In genomic region chr3:59877263-59877662, GRCh38 we compare ENCODE assay signal across 24 cellular contexts.
"Had no signal": no experiment of that assay in that cellular context is flagged by ENCODE, and none has a peak within 500 bp of the region (broad histone marks: within the 10 kb centered on the region; RNA-seq: fewer than 3 reads in every experiment).

No MANE protein-coding gene starts in this region.

- H3K4me3 ChIP-seq: left ventricle myocardium inferior, lung, neural progenitor cell, right atrium auricular region, right lobe of liver, skin epidermis, suprapubic skin, thoracic aorta, tibial nerve, upper lobe of left lung, vagina had no signal

- FAIRE-seq: islet of Langerhans had no signal

- H3K27me3 ChIP-seq: neural progenitor cell, neutrophil, right atrium auricular region, right lobe of liver, suprapubic skin, tibial nerve, upper lobe of left lung, vagina had no signal

- H3K27ac ChIP-seq: left ventricle myocardium inferior, neural progenitor cell, neutrophil, right atrium auricular region, right lobe of liver, skin epidermis, suprapubic skin, thoracic aorta, tibial nerve, upper lobe of left lung, vagina had no signal

- H3K9me3 ChIP-seq: left ventricle myocardium inferior, neutrophil, right atrium auricular region, right lobe of liver, suprapubic skin, thoracic aorta, tibial nerve, upper lobe of left lung, vagina had no signal

- DNase-seq: immature natural killer cell; left ventricle myocardium inferior; mesendoderm; naive B cell; natural killer cell; nephron progenitor cell; occipital lobe; right lobe of liver; stimulated activated CD4-positive, alpha-beta T cell treated with anti-CD3 and anti-CD28 coated beads, Interleukin-12 subunit alpha, Interleukin-12 subunit beta, amount 100 ng/mL, for 4 hours; stimulated activated CD4-positive, alpha-beta T cell treated with anti-CD3 and anti-CD28 coated beads, Interleukin-15, amount 100 ng/mL, for 24 hours; stimulated activated CD4-positive, alpha-beta T cell treated with anti-CD3 and anti-CD28 coated beads, Interleukin-2, amount 100 ng/mL, for 24 hours; stimulated activated CD4-positive, alpha-beta T cell treated with anti-CD3 and anti-CD28 coated beads, Interleukin-4, amount 100 ng/mL, for 1 hour; stimulated activated naive CD4-positive, alpha-beta T cell; upper lobe of left lung had no signal

- H3K36me3 ChIP-seq: left ventricle myocardium inferior, neural progenitor cell, neutrophil, right atrium auricular region, right lobe of liver, suprapubic skin, thoracic aorta, tibial nerve, upper lobe of left lung, vagina had no signal

- H3K4me1 ChIP-seq: left ventricle myocardium inferior, right atrium auricular region, right lobe of liver, tibial nerve, upper lobe of left lung, vagina had no signal
